Comparison of ENCODE assay signal across 8 cellular contexts in genomic region chr3:132135628-132136333, GRCh38.
A peak's percentile ranks its signal among the peaks of the same experiment; 100 is the strongest.
DNase-seq lines count a peak whose midpoint lies in the region; ATAC-seq and TF ChIP-seq lines count a peak whose summit lies in the region.

No MANE protein-coding gene starts in this region.

- H3F3A ChIP-seq in MM.1S (ENCODE audit: insufficient read depth, low read length): no peaks in the 10 kb centered on the region

- peak overlapping the region; percentile 8; the same call in 1 of the 2 replicates for H3K27ac ChIP-seq in MM.1S (ENCODE audit: low read length)
- H3K27ac ChIP-seq in mesendoderm (ENCODE audit: low read depth, low read length): peak overlapping the region; percentile 57
- H3K27ac ChIP-seq in sigmoid colon: no peak overlapping the region

- H3K4me2 ChIP-seq in MM.1S (ENCODE audit: low read depth, low read length) (no peak overlapping the region), mesendoderm (ENCODE audit: low read length) (no peak overlapping the region)

- H3K4ac ChIP-seq in mesendoderm (ENCODE audit: low read depth, low read length): no peak overlapping the region

- H2AK5ac ChIP-seq in mesendoderm (ENCODE audit: low read length): no peak overlapping the region

- H3K79me1 ChIP-seq in mesendoderm (ENCODE audit: low read length): no peaks in the 10 kb centered on the region

- POLR2A ChIA-PET in BJ (lab: Charles Lee): no interaction called here

- TF ChIP-seq CTCF in BJ (IDR thresholded peaks at IDR 0.05; ENCODE audit: insufficient read depth, low read depth, low read length) (no peak), MM.1S (IDR thresholded peaks at IDR 0.05; ENCODE audit: low read length) (no peak), sigmoid colon (IDR thresholded peaks at IDR 0.05) (no peak)

- H2AFZ ChIP-seq in MM.1S (ENCODE audit: low read length): no peak overlapping the region

- no peaks in the 10 kb centered on the region for H4K20me1 ChIP-seq in MM.1S (ENCODE audit: insufficient read depth, low read length)

- H3K18ac ChIP-seq in mesendoderm (ENCODE audit: low read length): no peak overlapping the region

- H3K9ac ChIP-seq in MM.1S (ENCODE audit: low read length) (no peak overlapping the region), mesendoderm (ENCODE audit: low read length) (no peak overlapping the region)

- no peak overlapping the region for H2BK5ac ChIP-seq in mesendoderm (ENCODE audit: low read length)

- ATAC-seq in HG02852 (IDR thresholded peaks at IDR 0.05; ENCODE audit: unreplicated experiment): no peak

- no peak overlapping the region for H2BK15ac ChIP-seq in mesendoderm (replicated peaks; ENCODE audit: low read depth)

- no peaks in the 10 kb centered on the region for H3K27me3 ChIP-seq in BJ (ENCODE audit: control insufficient read depth, insufficient read depth, low read length)
- H3K27me3 ChIP-seq in MM.1S (replicated peaks; ENCODE audit: insufficient read depth, low read length): no peaks in the 10 kb centered on the region
- H3K27me3 ChIP-seq in mesendoderm (ENCODE audit: insufficient read depth, low read length, poor library complexity): no peaks in the 10 kb centered on the region
- no peaks in the 10 kb centered on the region for H3K27me3 ChIP-seq in sigmoid colon

- no peak overlapping the region for H2BK120ac ChIP-seq in mesendoderm (ENCODE audit: low read depth, low read length)

- no peak for TF ChIP-seq EP300 in sigmoid colon (IDR thresholded peaks at IDR 0.05)

- no peak for TF ChIP-seq POLR2A in sigmoid colon (IDR thresholded peaks at IDR 0.05)

- H4K5ac ChIP-seq in mesendoderm (ENCODE audit: low read length): no peak overlapping the region

- H4K8ac ChIP-seq in mesendoderm (ENCODE audit: low read depth, low read length): no peak overlapping the region

- peak overlapping the region; percentile 25 for H3K56ac ChIP-seq in mesendoderm (ENCODE audit: low read length)

- H3K4me1 ChIP-seq in MM.1S (ENCODE audit: low read length) (peaks cover 4% of the 10 kb centered on the region; the same call in 1 of the 2 replicates), mesendoderm (ENCODE audit: control insufficient read depth, low read depth, low read length) (no peaks in the 10 kb centered on the region), sigmoid colon (peaks cover 0 to 9% (median 0%) of the 10 kb centered on the region in 4 donors)

- no peaks in the 10 kb centered on the region for H3K9me2 ChIP-seq in MM.1S (replicated peaks; ENCODE audit: insufficient read depth, low read length)

- H3K23ac ChIP-seq in mesendoderm (ENCODE audit: low read length): no peak overlapping the region

- H3K4me3 ChIP-seq in BJ (ENCODE audit: low read depth, low read length) (no peak overlapping the region), MM.1S (ENCODE audit: low read length) (no peak overlapping the region), mesendoderm (ENCODE audit: low read length) (no peak overlapping the region), sigmoid colon (no peak overlapping the region)

- no CpG with 5 or more reads among the region's 4 CpGs for whole genome bisulfite sequencing in mesendoderm (ENCODE audit: extremely low coverage, insufficient coverage, low lambda C conversion rate)
- 59 to 66% methylated on average over 4 of the region's 4 CpGs for WGBS in sigmoid colon, 2 donors

- H3K79me2 ChIP-seq in MM.1S (ENCODE audit: low read length) (no peaks in the 10 kb centered on the region), mesendoderm (ENCODE audit: control insufficient read depth, insufficient read depth, low read length) (no peaks in the 10 kb centered on the region)

- H3K9me3 ChIP-seq in MM.1S (replicated peaks; ENCODE audit: insufficient read depth, low read length): no peaks in the 10 kb centered on the region
- no peaks in the 10 kb centered on the region for H3K9me3 ChIP-seq in sigmoid colon

- intact Hi-C loops in sigmoid colon (cut with DNase I): no loop called here

- CTCF ChIA-PET in BJ (lab: Yijun Ruan, JAX): interaction anchor here (1.0 to 1.6 kb wide), 3 partner anchors 41 to 98 kb away, joined by 3 to 8 read pairs (median 4); no protein-coding TSS in a partner anchor

- DNase-seq in BJ (ENCODE audit: low read depth): peak; percentile 94
- DNase-seq in MM.1S: peak; percentile 18
- DNase-seq in dermis blood vessel endothelial cell: peak; percentile 72
- peak; percentile 96 for DNase-seq in mesendoderm
- no peak for DNase-seq in NCI-H2171 treated with DMSO at 0.1 percent for 48 hours (lab: John Stamatoyannopoulos, UW)
- DNase-seq in sigmoid colon: no peak
- no peak for DNase-seq in effector CD8-positive, alpha-beta T cell (lab: John Stamatoyannopoulos, UW)

- no peaks in the 10 kb centered on the region for H3K36me3 ChIP-seq in BJ (ENCODE audit: control insufficient read depth, insufficient read depth, low read length)
- no peaks in the 10 kb centered on the region for H3K36me3 ChIP-seq in MM.1S (replicated peaks; ENCODE audit: insufficient read depth, low read length)
- no peaks in the 10 kb centered on the region for H3K36me3 ChIP-seq in mesendoderm (ENCODE audit: control insufficient read depth, insufficient read depth, low read length)
- no peaks in the 10 kb centered on the region for H3K36me3 ChIP-seq in sigmoid colon

Comparison
In these comparisons a context has a peak if more than half of its experiments do, and no peak if none do; other contexts are left out.
1. DNase-seq: peak in BJ (single experiment), MM.1S (single experiment), dermis blood vessel endothelial cell (single experiment) and mesendoderm (single experiment); none in NCI-H2171 treated with DMSO at 0.1 percent for 48 hours (single experiment), sigmoid colon (single experiment) and effector CD8-positive, alpha-beta T cell (single experiment).
2. H3K27ac ChIP-seq: peak in MM.1S (single experiment) and mesendoderm (single experiment); none in sigmoid colon (0 of 4).